Comparison of ENCODE assay signal across 1 cellular context in genomic region chr7:100674441-100675407, GRCh38.
TF ChIP-seq lines count a peak whose summit lies in the region.

No MANE protein-coding gene starts in this region.

TF ChIP-seq in HEK293, 187 proteins besides CTCF, POLR2A, EP300 and RAD21 (continued from another document):
- TF ChIP-seq, protein P1, sequence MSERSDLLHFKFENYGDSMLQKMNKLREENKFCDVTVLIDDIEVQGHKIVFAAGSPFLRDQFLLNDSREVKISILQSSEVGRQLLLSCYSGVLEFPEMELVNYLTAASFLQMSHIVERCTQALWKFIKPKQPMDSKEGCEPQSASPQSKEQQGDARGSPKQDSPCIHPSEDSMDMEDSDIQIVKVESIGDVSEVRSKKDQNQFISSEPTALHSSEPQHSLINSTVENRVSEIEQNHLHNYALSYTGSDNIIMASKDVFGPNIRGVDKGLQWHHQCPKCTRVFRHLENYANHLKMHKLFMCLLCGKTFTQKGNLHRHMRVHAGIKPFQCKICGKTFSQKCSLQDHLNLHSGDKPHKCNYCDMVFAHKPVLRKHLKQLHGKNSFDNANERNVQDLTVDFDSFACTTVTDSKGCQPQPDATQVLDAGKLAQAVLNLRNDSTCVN (tag by site-specific recombination; optimal IDR thresholded peaks at IDR 0.05) = peak; percentile 36
- no peak for TF ChIP-seq ZNF10 (tag by site-specific recombination; IDR thresholded peaks at IDR 0.05)
- TF ChIP-seq INSM2 (tag by site-specific recombination; IDR thresholded peaks at IDR 0.05) = no peak
- TF ChIP-seq ZNF660 (tag by site-specific recombination; IDR thresholded peaks at IDR 0.05) = no peak
- no peak for TF ChIP-seq KLF17 (tag by site-specific recombination; IDR thresholded peaks at IDR 0.05)
- no peak for TF ChIP-seq ZNF394 (tag by site-specific recombination; IDR thresholded peaks at IDR 0.05; ENCODE audit: borderline replicate concordance)
- TF ChIP-seq ZNF404 (tag by site-specific recombination; IDR thresholded peaks at IDR 0.05) = no peak
- no peak for TF ChIP-seq ZNF398 (tag by site-specific recombination; IDR thresholded peaks at IDR 0.05)
- TF ChIP-seq ZXDB (tag by site-specific recombination; IDR thresholded peaks at IDR 0.05) = peak; percentile 32; the same call in 1 of the 2 replicates
- TF ChIP-seq, protein P2, sequence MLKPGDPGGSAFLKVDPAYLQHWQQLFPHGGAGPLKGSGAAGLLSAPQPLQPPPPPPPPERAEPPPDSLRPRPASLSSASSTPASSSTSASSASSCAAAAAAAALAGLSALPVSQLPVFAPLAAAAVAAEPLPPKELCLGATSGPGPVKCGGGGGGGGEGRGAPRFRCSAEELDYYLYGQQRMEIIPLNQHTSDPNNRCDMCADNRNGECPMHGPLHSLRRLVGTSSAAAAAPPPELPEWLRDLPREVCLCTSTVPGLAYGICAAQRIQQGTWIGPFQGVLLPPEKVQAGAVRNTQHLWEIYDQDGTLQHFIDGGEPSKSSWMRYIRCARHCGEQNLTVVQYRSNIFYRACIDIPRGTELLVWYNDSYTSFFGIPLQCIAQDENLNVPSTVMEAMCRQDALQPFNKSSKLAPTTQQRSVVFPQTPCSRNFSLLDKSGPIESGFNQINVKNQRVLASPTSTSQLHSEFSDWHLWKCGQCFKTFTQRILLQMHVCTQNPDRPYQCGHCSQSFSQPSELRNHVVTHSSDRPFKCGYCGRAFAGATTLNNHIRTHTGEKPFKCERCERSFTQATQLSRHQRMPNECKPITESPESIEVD (tag by site-specific recombination; IDR thresholded peaks at IDR 0.05) = no peak
- peak; percentile 80 for TF ChIP-seq ZFHX2 (tag by site-specific recombination; conservative IDR thresholded peaks at IDR 0.05)
- TF ChIP-seq ZSCAN16 (tag by site-specific recombination; IDR thresholded peaks at IDR 0.05) = no peak
- no peak for TF ChIP-seq ZNF449 (tag by site-specific recombination; IDR thresholded peaks at IDR 0.05)
- 0 out of 2 replicates have a peak, but pooled peaks have one; percentile 18 for TF ChIP-seq ZFP37 (tag by site-specific recombination; IDR thresholded peaks at IDR 0.05)
- no peak for TF ChIP-seq ZNF664 (tag by site-specific recombination; IDR thresholded peaks at IDR 0.05)
- TF ChIP-seq, protein P3, sequence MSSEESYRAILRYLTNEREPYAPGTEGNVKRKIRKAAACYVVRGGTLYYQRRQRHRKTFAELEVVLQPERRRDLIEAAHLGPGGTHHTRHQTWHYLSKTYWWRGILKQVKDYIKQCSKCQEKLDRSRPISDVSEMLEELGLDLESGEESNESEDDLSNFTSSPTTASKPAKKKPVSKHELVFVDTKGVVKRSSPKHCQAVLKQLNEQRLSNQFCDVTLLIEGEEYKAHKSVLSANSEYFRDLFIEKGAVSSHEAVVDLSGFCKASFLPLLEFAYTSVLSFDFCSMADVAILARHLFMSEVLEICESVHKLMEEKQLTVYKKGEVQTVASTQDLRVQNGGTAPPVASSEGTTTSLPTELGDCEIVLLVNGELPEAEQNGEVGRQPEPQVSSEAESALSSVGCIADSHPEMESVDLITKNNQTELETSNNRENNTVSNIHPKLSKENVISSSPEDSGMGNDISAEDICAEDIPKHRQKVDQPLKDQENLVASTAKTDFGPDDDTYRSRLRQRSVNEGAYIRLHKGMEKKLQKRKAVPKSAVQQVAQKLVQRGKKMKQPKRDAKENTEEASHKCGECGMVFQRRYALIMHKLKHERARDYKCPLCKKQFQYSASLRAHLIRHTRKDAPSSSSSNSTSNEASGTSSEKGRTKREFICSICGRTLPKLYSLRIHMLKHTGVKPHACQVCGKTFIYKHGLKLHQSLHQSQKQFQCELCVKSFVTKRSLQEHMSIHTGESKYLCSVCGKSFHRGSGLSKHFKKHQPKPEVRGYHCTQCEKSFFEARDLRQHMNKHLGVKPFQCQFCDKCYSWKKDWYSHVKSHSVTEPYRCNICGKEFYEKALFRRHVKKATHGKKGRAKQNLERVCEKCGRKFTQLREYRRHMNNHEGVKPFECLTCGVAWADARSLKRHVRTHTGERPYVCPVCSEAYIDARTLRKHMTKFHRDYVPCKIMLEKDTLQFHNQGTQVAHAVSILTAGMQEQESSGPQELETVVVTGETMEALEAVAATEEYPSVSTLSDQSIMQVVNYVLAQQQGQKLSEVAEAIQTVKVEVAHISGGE (tag by site-specific recombination; conservative IDR thresholded peaks at IDR 0.05; ENCODE audit: low read depth) = no peak
- no peak for TF ChIP-seq ZNF529 (tag by site-specific recombination; IDR thresholded peaks at IDR 0.05; ENCODE audit: insufficient replicate concordance)
- TF ChIP-seq ZNF174 (tag by site-specific recombination; IDR thresholded peaks at IDR 0.05) = no peak
- peak; percentile 79 for TF ChIP-seq ZBTB10 (tag by site-specific recombination; IDR thresholded peaks at IDR 0.05)
